In genomic region chr1:104056786-104057185, GRCh38 we compare ENCODE assay signal across 16 cellular contexts.
"Had no signal": no experiment of that assay in that cellular context is flagged by ENCODE, and none has a peak within 500 bp of the region (broad histone marks: within the 10 kb centered on the region; RNA-seq: fewer than 3 reads in every experiment).

No MANE protein-coding gene starts in this region.

- H3K4me1 ChIP-seq: esophagus squamous epithelium, upper lobe of right lung had no signal

- H3K27ac ChIP-seq: esophagus squamous epithelium, ovary, upper lobe of right lung had no signal

- FAIRE-seq: endothelial cell of umbilical vein had no signal

- H3K4me3 Mint-ChIP-seq: activated CD4-positive, alpha-beta T cell treated with anti-CD3 and anti-CD28 coated beads, Interleukin-2, amount 10 ng/mL, durations not matched to agents 7 days and 5 days; activated naive CD8-positive, alpha-beta T cell; stimulated activated naive CD8-positive, alpha-beta T cell treated with anti-CD3 and anti-CD28 coated beads, Interleukin-15, amount 100 ng/mL, for 72 hours had no signal

- ATAC-seq: left cardiac atrium; stimulated activated naive CD8-positive, alpha-beta T cell treated with anti-CD3 and anti-CD28 coated beads, Interleukin-15, amount 100 ng/mL, for 72 hours had no signal

- H3K27me3 ChIP-seq: esophagus squamous epithelium, ovary, upper lobe of right lung had no signal

- H3K36me3 Mint-ChIP-seq: activated naive CD8-positive, alpha-beta T cell had no signal

- DNase-seq: activated CD4-positive, alpha-beta T cell treated with anti-CD3 and anti-CD28 coated beads, Interleukin-2, amount 10 ng/mL, durations not matched to agents 7 days and 5 days; activated gamma-delta T cell treated with Interleukin-2 at 50 U/mL for 16 hours; amniotic stem cell; cortex of kidney; effector CD4-positive, alpha-beta T cell; esophagus squamous epithelium; hypothalamus; left cardiac atrium; midbrain; ovary; stimulated activated CD4-positive, alpha-beta T cell treated with anti-CD3 and anti-CD28 coated beads, Interleukin-1b, Interleukin-23, amount 100 ng/mL, for 48 hours; stimulated activated naive CD8-positive, alpha-beta T cell treated with anti-CD3 and anti-CD28 coated beads, Interleukin-15, amount 100 ng/mL, for 72 hours had no signal

- H3K4me3 ChIP-seq: esophagus squamous epithelium, lung, ovary, upper lobe of right lung had no signal

- H3K36me3 ChIP-seq: esophagus squamous epithelium, ovary, upper lobe of right lung had no signal

- H3K9me3 ChIP-seq: esophagus squamous epithelium, ovary, upper lobe of right lung had no signal

- H3K27me3 Mint-ChIP-seq: activated CD4-positive, alpha-beta T cell treated with anti-CD3 and anti-CD28 coated beads, Interleukin-2, amount 10 ng/mL, durations not matched to agents 7 days and 5 days; activated naive CD8-positive, alpha-beta T cell; stimulated activated naive CD8-positive, alpha-beta T cell treated with anti-CD3 and anti-CD28 coated beads, Interleukin-15, amount 100 ng/mL, for 72 hours had no signal

- H3K27ac Mint-ChIP-seq: activated CD4-positive, alpha-beta T cell treated with anti-CD3 and anti-CD28 coated beads, Interleukin-2, amount 10 ng/mL, durations not matched to agents 7 days and 5 days; activated naive CD8-positive, alpha-beta T cell; stimulated activated naive CD8-positive, alpha-beta T cell treated with anti-CD3 and anti-CD28 coated beads, Interleukin-15, amount 100 ng/mL, for 72 hours had no signal

- H3K4me1 Mint-ChIP-seq: activated CD4-positive, alpha-beta T cell treated with anti-CD3 and anti-CD28 coated beads, Interleukin-2, amount 10 ng/mL, durations not matched to agents 7 days and 5 days; stimulated activated naive CD8-positive, alpha-beta T cell treated with anti-CD3 and anti-CD28 coated beads, Interleukin-15, amount 100 ng/mL, for 72 hours had no signal
